1 cellular context compared by ENCODE assay signal in genomic region chr15:75647370-75648155, GRCh38.
TF ChIP-seq lines count a peak whose summit lies in the region.

A gene with protein sequence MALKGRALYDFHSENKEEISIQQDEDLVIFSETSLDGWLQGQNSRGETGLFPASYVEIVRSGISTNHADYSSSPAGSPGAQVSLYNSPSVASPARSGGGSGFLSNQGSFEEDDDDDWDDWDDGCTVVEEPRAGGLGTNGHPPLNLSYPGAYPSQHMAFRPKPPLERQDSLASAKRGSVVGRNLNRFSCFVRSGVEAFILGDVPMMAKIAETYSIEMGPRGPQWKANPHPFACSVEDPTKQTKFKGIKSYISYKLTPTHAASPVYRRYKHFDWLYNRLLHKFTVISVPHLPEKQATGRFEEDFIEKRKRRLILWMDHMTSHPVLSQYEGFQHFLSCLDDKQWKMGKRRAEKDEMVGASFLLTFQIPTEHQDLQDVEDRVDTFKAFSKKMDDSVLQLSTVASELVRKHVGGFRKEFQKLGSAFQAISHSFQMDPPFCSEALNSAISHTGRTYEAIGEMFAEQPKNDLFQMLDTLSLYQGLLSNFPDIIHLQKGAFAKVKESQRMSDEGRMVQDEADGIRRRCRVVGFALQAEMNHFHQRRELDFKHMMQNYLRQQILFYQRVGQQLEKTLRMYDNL (plus strand): TSS chr15:75647912. CDS start chr15:75649103, 1,191 bp downstream.

TF ChIP-seq in HepG2, 621 proteins besides CTCF, POLR2A, EP300 and RAD21 (continued from another document and continues in another):
- TF ChIP-seq, protein P1, sequence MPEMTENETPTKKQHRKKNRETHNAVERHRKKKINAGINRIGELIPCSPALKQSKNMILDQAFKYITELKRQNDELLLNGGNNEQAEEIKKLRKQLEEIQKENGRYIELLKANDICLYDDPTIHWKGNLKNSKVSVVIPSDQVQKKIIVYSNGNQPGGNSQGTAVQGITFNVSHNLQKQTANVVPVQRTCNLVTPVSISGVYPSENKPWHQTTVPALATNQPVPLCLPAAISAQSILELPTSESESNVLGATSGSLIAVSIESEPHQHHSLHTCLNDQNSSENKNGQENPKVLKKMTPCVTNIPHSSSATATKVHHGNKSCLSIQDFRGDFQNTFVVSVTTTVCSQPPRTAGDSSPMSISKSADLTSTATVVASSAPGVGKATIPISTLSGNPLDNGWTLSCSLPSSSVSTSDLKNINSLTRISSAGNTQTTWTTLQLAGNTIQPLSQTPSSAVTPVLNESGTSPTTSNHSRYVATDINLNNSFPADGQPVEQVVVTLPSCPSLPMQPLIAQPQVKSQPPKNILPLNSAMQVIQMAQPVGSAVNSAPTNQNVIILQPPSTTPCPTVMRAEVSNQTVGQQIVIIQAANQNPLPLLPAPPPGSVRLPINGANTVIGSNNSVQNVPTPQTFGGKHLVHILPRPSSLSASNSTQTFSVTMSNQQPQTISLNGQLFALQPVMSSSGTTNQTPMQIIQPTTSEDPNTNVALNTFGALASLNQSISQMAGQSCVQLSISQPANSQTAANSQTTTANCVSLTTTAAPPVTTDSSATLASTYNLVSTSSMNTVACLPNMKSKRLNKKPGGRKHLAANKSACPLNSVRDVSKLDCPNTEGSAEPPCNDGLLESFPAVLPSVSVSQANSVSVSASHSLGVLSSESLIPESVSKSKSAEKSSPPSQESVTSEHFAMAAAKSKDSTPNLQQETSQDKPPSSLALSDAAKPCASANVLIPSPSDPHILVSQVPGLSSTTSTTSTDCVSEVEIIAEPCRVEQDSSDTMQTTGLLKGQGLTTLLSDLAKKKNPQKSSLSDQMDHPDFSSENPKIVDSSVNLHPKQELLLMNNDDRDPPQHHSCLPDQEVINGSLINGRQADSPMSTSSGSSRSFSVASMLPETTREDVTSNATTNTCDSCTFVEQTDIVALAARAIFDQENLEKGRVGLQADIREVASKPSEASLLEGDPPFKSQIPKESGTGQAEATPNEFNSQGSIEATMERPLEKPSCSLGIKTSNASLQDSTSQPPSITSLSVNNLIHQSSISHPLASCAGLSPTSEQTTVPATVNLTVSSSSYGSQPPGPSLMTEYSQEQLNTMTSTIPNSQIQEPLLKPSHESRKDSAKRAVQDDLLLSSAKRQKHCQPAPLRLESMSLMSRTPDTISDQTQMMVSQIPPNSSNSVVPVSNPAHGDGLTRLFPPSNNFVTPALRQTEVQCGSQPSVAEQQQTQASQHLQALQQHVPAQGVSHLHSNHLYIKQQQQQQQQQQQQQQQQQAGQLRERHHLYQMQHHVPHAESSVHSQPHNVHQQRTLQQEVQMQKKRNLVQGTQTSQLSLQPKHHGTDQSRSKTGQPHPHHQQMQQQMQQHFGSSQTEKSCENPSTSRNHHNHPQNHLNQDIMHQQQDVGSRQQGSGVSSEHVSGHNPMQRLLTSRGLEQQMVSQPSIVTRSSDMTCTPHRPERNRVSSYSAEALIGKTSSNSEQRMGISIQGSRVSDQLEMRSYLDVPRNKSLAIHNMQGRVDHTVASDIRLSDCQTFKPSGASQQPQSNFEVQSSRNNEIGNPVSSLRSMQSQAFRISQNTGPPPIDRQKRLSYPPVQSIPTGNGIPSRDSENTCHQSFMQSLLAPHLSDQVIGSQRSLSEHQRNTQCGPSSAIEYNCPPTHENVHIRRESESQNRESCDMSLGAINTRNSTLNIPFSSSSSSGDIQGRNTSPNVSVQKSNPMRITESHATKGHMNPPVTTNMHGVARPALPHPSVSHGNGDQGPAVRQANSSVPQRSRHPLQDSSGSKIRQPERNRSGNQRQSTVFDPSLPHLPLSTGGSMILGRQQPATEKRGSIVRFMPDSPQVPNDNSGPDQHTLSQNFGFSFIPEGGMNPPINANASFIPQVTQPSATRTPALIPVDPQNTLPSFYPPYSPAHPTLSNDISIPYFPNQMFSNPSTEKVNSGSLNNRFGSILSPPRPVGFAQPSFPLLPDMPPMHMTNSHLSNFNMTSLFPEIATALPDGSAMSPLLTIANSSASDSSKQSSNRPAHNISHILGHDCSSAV (CRISPR knock-in tag; IDR thresholded peaks at IDR 0.05; ENCODE audit: borderline replicate concordance), result no peak
- peak; percentile 63 for TF ChIP-seq ZFX (CRISPR knock-in tag; IDR thresholded peaks at IDR 0.05; ENCODE audit: low read depth)
- no peak for TF ChIP-seq TEAD3 (CRISPR knock-in tag; optimal IDR thresholded peaks at IDR 0.05; ENCODE audit: borderline replicate concordance)
- no peak for TF ChIP-seq NCOA1 (CRISPR knock-in tag; IDR thresholded peaks at IDR 0.05)
- peak; percentile 69; the same call in 1 of the 2 replicates for TF ChIP-seq ZNF776 (CRISPR knock-in tag; IDR thresholded peaks at IDR 0.05)
- no peak for TF ChIP-seq SNAPC4 (CRISPR knock-in tag; IDR thresholded peaks at IDR 0.05)
- no peak for TF ChIP-seq HES4 (CRISPR knock-in tag; IDR thresholded peaks at IDR 0.05; ENCODE audit: borderline replicate concordance)
- TF ChIP-seq CENPX (CRISPR knock-in tag; IDR thresholded peaks at IDR 0.05), result no peak
- TF ChIP-seq, protein P2, sequence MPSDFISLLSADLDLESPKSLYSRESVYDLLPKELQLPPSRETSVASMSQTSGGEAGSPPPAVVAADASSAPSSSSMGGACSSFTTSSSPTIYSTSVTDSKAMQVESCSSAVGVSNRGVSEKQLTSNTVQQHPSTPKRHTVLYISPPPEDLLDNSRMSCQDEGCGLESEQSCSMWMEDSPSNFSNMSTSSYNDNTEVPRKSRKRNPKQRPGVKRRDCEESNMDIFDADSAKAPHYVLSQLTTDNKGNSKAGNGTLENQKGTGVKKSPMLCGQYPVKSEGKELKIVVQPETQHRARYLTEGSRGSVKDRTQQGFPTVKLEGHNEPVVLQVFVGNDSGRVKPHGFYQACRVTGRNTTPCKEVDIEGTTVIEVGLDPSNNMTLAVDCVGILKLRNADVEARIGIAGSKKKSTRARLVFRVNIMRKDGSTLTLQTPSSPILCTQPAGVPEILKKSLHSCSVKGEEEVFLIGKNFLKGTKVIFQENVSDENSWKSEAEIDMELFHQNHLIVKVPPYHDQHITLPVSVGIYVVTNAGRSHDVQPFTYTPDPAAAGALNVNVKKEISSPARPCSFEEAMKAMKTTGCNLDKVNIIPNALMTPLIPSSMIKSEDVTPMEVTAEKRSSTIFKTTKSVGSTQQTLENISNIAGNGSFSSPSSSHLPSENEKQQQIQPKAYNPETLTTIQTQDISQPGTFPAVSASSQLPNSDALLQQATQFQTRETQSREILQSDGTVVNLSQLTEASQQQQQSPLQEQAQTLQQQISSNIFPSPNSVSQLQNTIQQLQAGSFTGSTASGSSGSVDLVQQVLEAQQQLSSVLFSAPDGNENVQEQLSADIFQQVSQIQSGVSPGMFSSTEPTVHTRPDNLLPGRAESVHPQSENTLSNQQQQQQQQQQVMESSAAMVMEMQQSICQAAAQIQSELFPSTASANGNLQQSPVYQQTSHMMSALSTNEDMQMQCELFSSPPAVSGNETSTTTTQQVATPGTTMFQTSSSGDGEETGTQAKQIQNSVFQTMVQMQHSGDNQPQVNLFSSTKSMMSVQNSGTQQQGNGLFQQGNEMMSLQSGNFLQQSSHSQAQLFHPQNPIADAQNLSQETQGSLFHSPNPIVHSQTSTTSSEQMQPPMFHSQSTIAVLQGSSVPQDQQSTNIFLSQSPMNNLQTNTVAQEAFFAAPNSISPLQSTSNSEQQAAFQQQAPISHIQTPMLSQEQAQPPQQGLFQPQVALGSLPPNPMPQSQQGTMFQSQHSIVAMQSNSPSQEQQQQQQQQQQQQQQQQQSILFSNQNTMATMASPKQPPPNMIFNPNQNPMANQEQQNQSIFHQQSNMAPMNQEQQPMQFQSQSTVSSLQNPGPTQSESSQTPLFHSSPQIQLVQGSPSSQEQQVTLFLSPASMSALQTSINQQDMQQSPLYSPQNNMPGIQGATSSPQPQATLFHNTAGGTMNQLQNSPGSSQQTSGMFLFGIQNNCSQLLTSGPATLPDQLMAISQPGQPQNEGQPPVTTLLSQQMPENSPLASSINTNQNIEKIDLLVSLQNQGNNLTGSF (CRISPR knock-in tag; IDR thresholded peaks at IDR 0.05), result no peak; the same call in 1 of the 2 replicates
- no peak; the same call in 1 of the 2 replicates for TF ChIP-seq ZNF280D (CRISPR knock-in tag; IDR thresholded peaks at IDR 0.05)
- no peak for TF ChIP-seq ATAD3A (CRISPR knock-in tag; IDR thresholded peaks at IDR 0.05)
- no peak for TF ChIP-seq NKX3-1 (CRISPR knock-in tag; IDR thresholded peaks at IDR 0.05)
- peak; percentile 58; the same call in 1 of the 2 replicates for TF ChIP-seq BORCS8-MEF2B (CRISPR knock-in tag; IDR thresholded peaks at IDR 0.05)
- no peak for TF ChIP-seq NFIC (IDR thresholded peaks at IDR 0.05; ENCODE audit: low read length)
- TF ChIP-seq FOXO4 (CRISPR knock-in tag; conservative IDR thresholded peaks at IDR 0.05), result no peak
- TF ChIP-seq ZNF451 (CRISPR knock-in tag; IDR thresholded peaks at IDR 0.05), result no peak
- TF ChIP-seq ZNF367 (CRISPR knock-in tag; IDR thresholded peaks at IDR 0.05; ENCODE audit: borderline replicate concordance), result peak; percentile 44; the same call in 1 of the 2 replicates
- TF ChIP-seq ZNF101 (CRISPR knock-in tag; IDR thresholded peaks at IDR 0.05; ENCODE audit: borderline replicate concordance, low read depth), result no peak
- no peak for TF ChIP-seq FOXK1 (CRISPR knock-in tag; IDR thresholded peaks at IDR 0.05; ENCODE audit: borderline replicate concordance, low read depth)
- no peak for TF ChIP-seq MLX (CRISPR knock-in tag; IDR thresholded peaks at IDR 0.05)
- TF ChIP-seq CREM (IDR thresholded peaks at IDR 0.05), result no peak
- no peak for TF ChIP-seq CREM (CRISPR knock-in tag; IDR thresholded peaks at IDR 0.05)
- TF ChIP-seq CCAR2 (optimal IDR thresholded peaks at IDR 0.05; ENCODE audit: low read depth, low read length), result no peak
- TF ChIP-seq RFX5 (IDR thresholded peaks at IDR 0.05; ENCODE audit: low read depth, low read length), result no peak
- no peak for TF ChIP-seq SP1 (IDR thresholded peaks at IDR 0.05)
- TF ChIP-seq SP1 (CRISPR knock-in tag; IDR thresholded peaks at IDR 0.05), result no peak
